In the genomic region with DNA sequence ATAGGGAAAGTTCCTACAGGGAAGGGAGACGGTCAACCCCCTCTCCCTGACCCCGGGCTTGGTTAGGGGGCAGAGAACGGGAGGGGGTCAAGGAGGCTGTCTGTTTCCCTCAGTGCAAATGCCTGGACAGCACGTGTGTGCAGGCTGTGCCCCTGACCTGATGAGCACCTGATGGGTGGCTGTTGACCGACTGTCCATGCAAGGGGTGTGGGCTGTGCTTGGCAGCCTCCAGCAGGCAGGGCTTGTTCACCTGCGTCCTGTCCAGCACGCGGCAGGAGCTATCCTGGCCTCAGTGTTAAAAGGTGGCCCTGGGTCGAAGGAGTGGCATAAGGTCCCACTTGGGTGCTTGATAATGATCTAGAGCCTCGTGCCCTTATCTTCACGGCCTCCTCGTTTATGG, we compare ENCODE assay signal across 17 cellular contexts.
DNase-seq lines count a peak whose midpoint lies in the region; ATAC-seq, FAIRE-seq and TF ChIP-seq lines count a peak whose summit lies in the region.
"Had no signal": no experiment of that assay in that cellular context is flagged by ENCODE, and none has a peak within 500 bp of the region (broad histone marks: within the 10 kb centered on the region; RNA-seq: fewer than 3 reads in every experiment).

No MANE protein-coding gene starts in this region.

- POLR2A ChIA-PET in CD4-positive, alpha-beta memory T cell (lab: Charles Lee; ENCODE audit: partially characterized antibody), result no interaction called here

- TF ChIP-seq POLR2A in esophagus muscularis mucosa (IDR thresholded peaks at IDR 0.05; ENCODE audit: low read depth), result no peak

- intact Hi-C loops in esophagus muscularis mucosa (cut with DNase I), result loop anchor here (5.0 kb wide), 1 partner anchor 216 kb away; no protein-coding TSS in a partner anchor
- intact Hi-C loops in CD4-positive, alpha-beta memory T cell (cut with micrococcal nuclease), result no loop called here

- H3K27me3 ChIP-seq in esophagus muscularis mucosa (no peaks in the 10 kb centered on the region), stomach smooth muscle (ENCODE audit: control insufficient read depth in 1 of 2, insufficient read depth in 2 of 2, low read length in 2 of 2) (no peaks in the 10 kb centered on the region)
- H3K27me3 ChIP-seq in CD4-positive, alpha-beta memory T cell (ENCODE audit: insufficient read depth, low read length), result no peaks in the 10 kb centered on the region
- H3K27me3 ChIP-seq: BLaER1 treated with 17β-estradiol and CSF1 and Interleukin-3, amounts not matched to agents 10 nM and 100 nM had no signal

- WGBS in esophagus muscularis mucosa, result 83% methylated on average over 4 of the region's 12 CpGs

- H3K4me3 ChIP-seq in esophagus muscularis mucosa (no peak overlapping the region), stomach smooth muscle (ENCODE audit: low read length in 2 of 2) (no peak overlapping the region)
- no peak overlapping the region for H3K4me3 ChIP-seq in CD4-positive, alpha-beta memory T cell (ENCODE audit: low read length in 2 of 2)
- H3K4me3 ChIP-seq: A549; BLaER1 treated with 17β-estradiol and CSF1 and Interleukin-3, amounts not matched to agents 10 nM and 100 nM had no signal

- ATAC-seq in HG03460 (IDR thresholded peaks at IDR 0.05; ENCODE audit: unreplicated experiment) (no peak), GM18861 (IDR thresholded peaks at IDR 0.05; ENCODE audit: unreplicated experiment) (no peak)
- ATAC-seq: A549 had no signal

- H3K4me3 Mint-ChIP-seq in CD4-positive, alpha-beta memory T cell, result no peak overlapping the region

- H3K9me3 ChIP-seq in esophagus muscularis mucosa (no peaks in the 10 kb centered on the region), stomach smooth muscle (ENCODE audit: control insufficient read depth in 2 of 2, low read length in 2 of 2) (no peaks in the 10 kb centered on the region)
- H3K9me3 ChIP-seq in CD4-positive, alpha-beta memory T cell (ENCODE audit: control insufficient read depth in 1 of 2, low read length in 2 of 2), result no peaks in the 10 kb centered on the region
- H3K9me3 ChIP-seq: A549 had no signal

- H3K27ac Mint-ChIP-seq in CD4-positive, alpha-beta memory T cell, result no peak overlapping the region

- TF ChIP-seq CTCF in esophagus muscularis mucosa (IDR thresholded peaks at IDR 0.05), result no peak

- H3K27ac ChIP-seq in esophagus muscularis mucosa (replicated peaks in 1 of 4), result peak overlapping the region; percentile 49 to 86 (median 72)
- H3K27ac ChIP-seq in stomach smooth muscle (ENCODE audit: low read length), result peak overlapping the region; percentile 31
- H3K27ac ChIP-seq in CD4-positive, alpha-beta memory T cell (ENCODE audit: low read depth, low read length), result no peak overlapping the region
- H3K27ac ChIP-seq: A549; BLaER1 treated with 17β-estradiol and CSF1 and Interleukin-3, amounts not matched to agents 10 nM and 100 nM; HL-60 had no signal

- DNase-seq in HTR-8/SVneo (ENCODE audit: insufficient read length, low spot score) (no peak), esophagus muscularis mucosa (ENCODE audit: extremely low spot score) (no peak), mesenteric fat pad (ENCODE audit: low spot score) (peak; percentile 68), RCC 7860 (ENCODE audit: low spot score) (no peak)
- no peak for DNase-seq in CD4-positive, alpha-beta memory T cell
- DNase-seq: GF-D8, NCI-H1417, NCI-H187 treated with DMSO at 0.1 percent for 48 hours, NCI-H446 treated with DMSO at 0.1 percent for 48 hours, NCI-H748 treated with DMSO at 0.1 percent for 48 hours had no signal

- no peak for TF ChIP-seq EP300 in esophagus muscularis mucosa (IDR thresholded peaks at IDR 0.05)

- H3K4me1 ChIP-seq in esophagus muscularis mucosa (peaks cover 29 to 50% (median 38%) of the 10 kb centered on the region in 4 donors), stomach smooth muscle (ENCODE audit: control insufficient read depth, insufficient read depth, low read length) (peaks cover 23% of the 10 kb centered on the region)
- H3K4me1 ChIP-seq in CD4-positive, alpha-beta memory T cell (ENCODE audit: insufficient read depth, low read length), result no peaks in the 10 kb centered on the region
- H3K4me1 ChIP-seq: A549 had no signal

- peaks cover 2 to 4% of the 10 kb centered on the region in 2 donors for H3K27me3 Mint-ChIP-seq in CD4-positive, alpha-beta memory T cell

- no peak overlapping the region for H3K9ac ChIP-seq in stomach smooth muscle (ENCODE audit: low read length in 2 of 2)
- H3K9ac ChIP-seq: BLaER1 treated with 17β-estradiol and CSF1 and Interleukin-3, amounts not matched to agents 10 nM and 100 nM had no signal

- H3K36me3 Mint-ChIP-seq in CD4-positive, alpha-beta memory T cell, result no peaks in the 10 kb centered on the region

- no peaks in the 10 kb centered on the region for H3K4me1 Mint-ChIP-seq in CD4-positive, alpha-beta memory T cell

- H3K9me3 Mint-ChIP-seq in CD4-positive, alpha-beta memory T cell, result no peaks in the 10 kb centered on the region

- FAIRE-seq in HTR-8/SVneo (lab: Jason Lieb, UNC) (peak; percentile 48), RCC 7860 (lab: Jason Lieb, UNC) (no peak)
- FAIRE-seq: A549, GM12892 had no signal

- CTCF ChIA-PET in CD4-positive, alpha-beta memory T cell (lab: Charles Lee; ENCODE audit: partially characterized antibody), result no interaction called here

- H3K36me3 ChIP-seq in esophagus muscularis mucosa (no peaks in the 10 kb centered on the region), stomach smooth muscle (ENCODE audit: control insufficient read depth in 2 of 2, insufficient read depth in 2 of 2, low read length in 2 of 2) (no peaks in the 10 kb centered on the region)
- no peaks in the 10 kb centered on the region for H3K36me3 ChIP-seq in CD4-positive, alpha-beta memory T cell (ENCODE audit: insufficient read depth, low read length)
- H3K36me3 ChIP-seq: BLaER1 treated with 17β-estradiol and CSF1 and Interleukin-3, amounts not matched to agents 10 nM and 100 nM had no signal
